Comparison of ENCODE assay signal across 2 cellular contexts in the genomic region with DNA sequence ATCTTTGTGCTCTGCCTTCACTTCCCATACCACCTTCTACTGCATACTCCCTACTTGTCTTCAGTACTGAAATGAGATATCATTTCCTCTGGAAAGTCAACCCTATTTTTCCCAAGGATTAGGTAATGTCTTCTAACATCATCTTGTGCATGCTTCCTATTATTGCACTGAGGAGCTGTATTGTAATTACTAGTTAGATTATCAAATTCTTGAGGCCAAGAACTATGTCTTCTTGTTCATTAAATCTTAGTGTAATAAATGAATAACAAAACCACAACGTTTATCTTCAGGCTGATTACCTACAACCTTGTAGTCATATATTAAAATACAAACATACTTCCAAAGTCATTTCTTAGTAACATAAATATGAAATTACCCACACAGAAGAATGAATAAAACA.
TF ChIP-seq lines count a peak whose summit lies in the region.

No MANE protein-coding gene starts in this region.

TF ChIP-seq in IMR-90, 13 proteins besides CTCF, POLR2A, EP300 and RAD21:
- TF ChIP-seq USF2 (IDR thresholded peaks at IDR 0.05; ENCODE audit: low read depth, low read length) (no peak), RCOR1 (IDR thresholded peaks at IDR 0.05; ENCODE audit: insufficient replicate concordance, low read length) (no peak), MAZ (IDR thresholded peaks at IDR 0.05; ENCODE audit: borderline replicate concordance, low read depth, low read length) (no peak), MXI1 (IDR thresholded peaks at IDR 0.05; ENCODE audit: borderline replicate concordance, low read depth, low read length) (no peak), FOS (IDR thresholded peaks at IDR 0.05; ENCODE audit: low read depth, low read length) (no peak), RFX5 (IDR thresholded peaks at IDR 0.05; ENCODE audit: low read depth, low read length) (no peak), CEBPB (IDR thresholded peaks at IDR 0.05; ENCODE audit: low read depth, low read length) (no peak)
- TF ChIP-seq, protein P1, sequence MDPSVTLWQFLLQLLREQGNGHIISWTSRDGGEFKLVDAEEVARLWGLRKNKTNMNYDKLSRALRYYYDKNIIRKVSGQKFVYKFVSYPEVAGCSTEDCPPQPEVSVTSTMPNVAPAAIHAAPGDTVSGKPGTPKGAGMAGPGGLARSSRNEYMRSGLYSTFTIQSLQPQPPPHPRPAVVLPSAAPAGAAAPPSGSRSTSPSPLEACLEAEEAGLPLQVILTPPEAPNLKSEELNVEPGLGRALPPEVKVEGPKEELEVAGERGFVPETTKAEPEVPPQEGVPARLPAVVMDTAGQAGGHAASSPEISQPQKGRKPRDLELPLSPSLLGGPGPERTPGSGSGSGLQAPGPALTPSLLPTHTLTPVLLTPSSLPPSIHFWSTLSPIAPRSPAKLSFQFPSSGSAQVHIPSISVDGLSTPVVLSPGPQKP (IDR thresholded peaks at IDR 0.05; ENCODE audit: borderline replicate concordance, low read depth, low read length) = no peak

TF ChIP-seq in GM23338, 12 proteins besides CTCF, POLR2A, EP300 and RAD21:
- TF ChIP-seq, protein P2, sequence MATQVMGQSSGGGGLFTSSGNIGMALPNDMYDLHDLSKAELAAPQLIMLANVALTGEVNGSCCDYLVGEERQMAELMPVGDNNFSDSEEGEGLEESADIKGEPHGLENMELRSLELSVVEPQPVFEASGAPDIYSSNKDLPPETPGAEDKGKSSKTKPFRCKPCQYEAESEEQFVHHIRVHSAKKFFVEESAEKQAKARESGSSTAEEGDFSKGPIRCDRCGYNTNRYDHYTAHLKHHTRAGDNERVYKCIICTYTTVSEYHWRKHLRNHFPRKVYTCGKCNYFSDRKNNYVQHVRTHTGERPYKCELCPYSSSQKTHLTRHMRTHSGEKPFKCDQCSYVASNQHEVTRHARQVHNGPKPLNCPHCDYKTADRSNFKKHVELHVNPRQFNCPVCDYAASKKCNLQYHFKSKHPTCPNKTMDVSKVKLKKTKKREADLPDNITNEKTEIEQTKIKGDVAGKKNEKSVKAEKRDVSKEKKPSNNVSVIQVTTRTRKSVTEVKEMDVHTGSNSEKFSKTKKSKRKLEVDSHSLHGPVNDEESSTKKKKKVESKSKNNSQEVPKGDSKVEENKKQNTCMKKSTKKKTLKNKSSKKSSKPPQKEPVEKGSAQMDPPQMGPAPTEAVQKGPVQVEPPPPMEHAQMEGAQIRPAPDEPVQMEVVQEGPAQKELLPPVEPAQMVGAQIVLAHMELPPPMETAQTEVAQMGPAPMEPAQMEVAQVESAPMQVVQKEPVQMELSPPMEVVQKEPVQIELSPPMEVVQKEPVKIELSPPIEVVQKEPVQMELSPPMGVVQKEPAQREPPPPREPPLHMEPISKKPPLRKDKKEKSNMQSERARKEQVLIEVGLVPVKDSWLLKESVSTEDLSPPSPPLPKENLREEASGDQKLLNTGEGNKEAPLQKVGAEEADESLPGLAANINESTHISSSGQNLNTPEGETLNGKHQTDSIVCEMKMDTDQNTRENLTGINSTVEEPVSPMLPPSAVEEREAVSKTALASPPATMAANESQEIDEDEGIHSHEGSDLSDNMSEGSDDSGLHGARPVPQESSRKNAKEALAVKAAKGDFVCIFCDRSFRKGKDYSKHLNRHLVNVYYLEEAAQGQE (IDR thresholded peaks at IDR 0.05; ENCODE audit: unreplicated experiment) = no peak
- TF ChIP-seq ZNF462 (CRISPR knock-in tag; IDR thresholded peaks at IDR 0.05) (no peak), EZH2 (IDR thresholded peaks at IDR 0.05; ENCODE audit: low read depth, unreplicated experiment) (no peak), EZH2phosphoT487 (IDR thresholded peaks at IDR 0.05; ENCODE audit: unreplicated experiment) (no peak), CREB1 (CRISPR knock-in tag; IDR thresholded peaks at IDR 0.05; ENCODE audit: low read depth) (no peak), JUNB (IDR thresholded peaks at IDR 0.05; ENCODE audit: unreplicated experiment) (no peak), ZNF331 (CRISPR knock-in tag; IDR thresholded peaks at IDR 0.05; ENCODE audit: low read depth) (no peak), NANOG (IDR thresholded peaks at IDR 0.05; ENCODE audit: borderline replicate concordance) (no peak), POLR2AphosphoS5 (IDR thresholded peaks at IDR 0.05; ENCODE audit: low read depth) (no peak), ETS1 (IDR thresholded peaks at IDR 0.05) (no peak), STAT1 (IDR thresholded peaks at IDR 0.05; ENCODE audit: unreplicated experiment) (no peak), ZNF114 (CRISPR knock-in tag; IDR thresholded peaks at IDR 0.05) (no peak)
